Comparison of ENCODE assay signal across 22 cellular contexts in genomic region chr9:75851917-75852316, GRCh38. TPM values are rescaled to one million over a fixed set of nuclear protein-coding genes. Genes with fewer than 3 reads are reported as not detected.
A peak's percentile ranks its signal among the peaks of the same experiment; 100 is the strongest.
DNase-seq lines count a peak whose midpoint lies in the region; ATAC-seq and TF ChIP-seq lines count a peak whose summit lies in the region.
"Had no signal": no experiment of that assay in that cellular context is flagged by ENCODE, and none has a peak within 500 bp of the region (broad histone marks: within the 10 kb centered on the region; RNA-seq: fewer than 3 reads in every experiment).

No MANE protein-coding gene starts in this region.

- H3F3A ChIP-seq in neural progenitor cell (ENCODE audit: low read depth): no peaks in the 10 kb centered on the region

- no peaks in the 10 kb centered on the region for H3K9me3 ChIP-seq in neural progenitor cell (ENCODE audit: low read depth)
- H3K9me3 ChIP-seq: BE2C, BLaER1 had no signal

- peak overlapping the region; percentile 26 for H2AFZ ChIP-seq in neural progenitor cell (replicated peaks)

- intact Hi-C loops in posterior cingulate gyrus (cut with DNase I): no loop called here

- no peaks in the 10 kb centered on the region for H3K4me1 ChIP-seq in neural progenitor cell
- H3K4me1 ChIP-seq: BE2C, BLaER1 had no signal

- H3K27me3 ChIP-seq in neural progenitor cell: no peaks in the 10 kb centered on the region
- H3K27me3 ChIP-seq: BLaER1 had no signal

- ATAC-seq in GM21737 (IDR thresholded peaks at IDR 0.05; ENCODE audit: unreplicated experiment): no peak
- ATAC-seq: GM12878 had no signal

- DNase-seq in ELF-1 (ENCODE audit: low read depth, low spot score) (peak; percentile 2), islet precursor cell (peak; percentile 59), neural progenitor cell (ENCODE audit: low spot score) (no peak), progenitor cell of endocrine pancreas (ENCODE audit: low spot score, unreplicated experiment) (peak; percentile 13), posterior cingulate gyrus (no peak), dermis blood vessel endothelial cell (no peak), mesothelial cell of epicardium (ENCODE audit: low spot score in 2 of 2, unreplicated experiment in 2 of 2) (no peak)
- DNase-seq: 8988T; ACHN; BE2C; C1 segment of cervical spinal cord; Calu3; CD4-positive, alpha-beta memory T cell; CD4-positive, CD25-positive, alpha-beta regulatory T cell; CD8-positive, alpha-beta memory T cell; COR-L47; DMS79 treated with DMSO at 0.1 percent for 48 hours; GDM1 had no signal

- H3K27ac Mint-ChIP-seq in neural progenitor cell: no peak overlapping the region
- H3K27ac Mint-ChIP-seq in progenitor cell of endocrine pancreas: peak overlapping the region; percentile 57
- H3K27ac Mint-ChIP-seq in mesothelial cell of epicardium: no peak overlapping the region
- H3K27ac Mint-ChIP-seq: CD14-positive monocyte; CD4-positive, alpha-beta memory T cell; CD4-positive, CD25-positive, alpha-beta regulatory T cell; CD8-positive, alpha-beta memory T cell had no signal

- H3K4me1 Mint-ChIP-seq in neural progenitor cell (peaks cover 4% of the 10 kb centered on the region), progenitor cell of endocrine pancreas (ENCODE audit: low read depth) (peaks cover 15% of the 10 kb centered on the region), mesothelial cell of epicardium (peaks cover 17% of the 10 kb centered on the region)
- H3K4me1 Mint-ChIP-seq: CD14-positive monocyte; CD4-positive, alpha-beta memory T cell; CD4-positive, CD25-positive, alpha-beta regulatory T cell; CD8-positive, alpha-beta memory T cell had no signal

- H3K27me3 Mint-ChIP-seq in neural progenitor cell (ENCODE audit: insufficient read depth, low read depth) (peaks cover 2% of the 10 kb centered on the region), progenitor cell of endocrine pancreas (peaks cover 12% of the 10 kb centered on the region), mesothelial cell of epicardium (ENCODE audit: low read depth) (no peaks in the 10 kb centered on the region)
- H3K27me3 Mint-ChIP-seq: CD8-positive, alpha-beta memory T cell had no signal

- H3K4me3 ChIP-seq in neural progenitor cell: no peak overlapping the region
- H3K4me3 ChIP-seq: BLaER1, GM12878 had no signal

- TF ChIP-seq CTCF in neural progenitor cell (IDR thresholded peaks at IDR 0.05) (no peak), progenitor cell of endocrine pancreas (IDR thresholded peaks at IDR 0.05; ENCODE audit: unreplicated experiment) (no peak), mesothelial cell of epicardium (IDR thresholded peaks at IDR 0.05; ENCODE audit: unreplicated experiment) (no peak)

- H4K20me1 ChIP-seq in neural progenitor cell (ENCODE audit: low read depth): no peaks in the 10 kb centered on the region
- H4K20me1 ChIP-seq: BLaER1 had no signal

- no peaks in the 10 kb centered on the region for H3K36me3 ChIP-seq in neural progenitor cell
- H3K36me3 ChIP-seq: BE2C, BLaER1 had no signal

- no peaks in the 10 kb centered on the region for H3K36me3 Mint-ChIP-seq in neural progenitor cell
- no peaks in the 10 kb centered on the region for H3K36me3 Mint-ChIP-seq in progenitor cell of endocrine pancreas (ENCODE audit: insufficient read depth)
- H3K36me3 Mint-ChIP-seq in mesothelial cell of epicardium: no peaks in the 10 kb centered on the region
- H3K36me3 Mint-ChIP-seq: CD14-positive monocyte; CD4-positive, alpha-beta memory T cell; CD4-positive, CD25-positive, alpha-beta regulatory T cell; CD8-positive, alpha-beta memory T cell had no signal

- H3K9ac ChIP-seq in neural progenitor cell: no peak overlapping the region
- H3K9ac ChIP-seq: BLaER1 had no signal

- H3K9me3 Mint-ChIP-seq in neural progenitor cell (no peaks in the 10 kb centered on the region), progenitor cell of endocrine pancreas (ENCODE audit: low read depth) (peaks cover 4% of the 10 kb centered on the region), mesothelial cell of epicardium (peaks cover 4% of the 10 kb centered on the region)
- H3K9me3 Mint-ChIP-seq: CD14-positive monocyte; CD4-positive, alpha-beta memory T cell; CD8-positive, alpha-beta memory T cell had no signal

- no peak overlapping the region for H3K27ac ChIP-seq in neural progenitor cell
- H3K27ac ChIP-seq: BLaER1 had no signal

- no peaks in the 10 kb centered on the region for H3K79me2 ChIP-seq in neural progenitor cell (ENCODE audit: low read depth)

- H3K4me2 ChIP-seq in neural progenitor cell: no peak overlapping the region
- H3K4me2 ChIP-seq: BLaER1 had no signal

- no peak overlapping the region for H3K4me3 Mint-ChIP-seq in neural progenitor cell
- H3K4me3 Mint-ChIP-seq in progenitor cell of endocrine pancreas (ENCODE audit: low read depth): peak overlapping the region; percentile 23
- H3K4me3 Mint-ChIP-seq in mesothelial cell of epicardium: no peak overlapping the region
- H3K4me3 Mint-ChIP-seq: CD14-positive monocyte; CD4-positive, alpha-beta memory T cell; CD4-positive, CD25-positive, alpha-beta regulatory T cell; CD8-positive, alpha-beta memory T cell had no signal

RNA-seq across cellular contexts. Expression of gene PCSK5, which starts 38.6 kb away (rescaled TPM):
- total RNA-seq in neural progenitor cell (ENCODE audit: low replicate concordance) (23.4 and 30.0 TPM in 2 replicates), progenitor cell of endocrine pancreas (7.3 and 9.8 TPM in 2 replicates), dermis blood vessel endothelial cell (1.9 and 3.4 TPM in 2 replicates), mesothelial cell of epicardium (13.5 to 15.7 TPM (median 14.6 TPM) in 3 replicates)

Comparison
In these comparisons a context has a peak if more than half of its experiments do, and no peak if none do; other contexts are left out.
1. DNase-seq: peak in ELF-1 (single experiment), islet precursor cell (single experiment) and progenitor cell of endocrine pancreas (single experiment); none in neural progenitor cell (single experiment), posterior cingulate gyrus (0 of 10), dermis blood vessel endothelial cell (single experiment) and mesothelial cell of epicardium (0 of 2).